9 cellular contexts compared by ENCODE assay signal in the genomic region with DNA sequence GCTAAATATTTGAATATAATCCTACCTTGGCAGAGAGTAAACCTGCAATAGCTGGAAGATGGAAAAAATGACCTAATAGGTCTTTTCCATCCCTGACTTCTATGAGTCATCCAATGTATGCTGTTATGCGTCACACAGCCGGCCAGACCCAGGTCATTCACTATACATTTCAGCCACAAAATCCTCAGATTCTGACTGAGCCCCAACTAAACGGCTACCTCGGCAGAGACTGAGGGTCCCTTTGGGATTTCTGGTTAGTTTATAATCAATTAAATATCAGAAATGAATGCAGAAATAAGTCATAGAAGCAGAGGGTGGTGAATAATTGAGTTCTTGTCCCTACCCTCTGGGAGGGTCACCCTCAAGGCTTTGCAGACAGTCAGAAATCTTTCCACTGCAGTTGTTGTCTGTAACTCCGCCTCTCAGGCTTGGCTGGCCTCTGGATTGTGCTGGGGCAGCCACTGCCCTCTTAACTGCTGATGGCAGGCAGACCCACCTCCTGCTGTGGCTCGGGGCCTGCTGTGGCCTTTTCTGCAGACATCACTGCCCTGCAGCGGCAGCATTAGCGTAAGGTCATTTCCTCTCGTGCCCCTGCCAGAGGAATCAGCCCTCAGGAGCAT.
A peak's percentile ranks its signal among the peaks of the same experiment; 100 is the strongest.
DNase-seq lines count a peak whose midpoint lies in the region; ATAC-seq, FAIRE-seq and TF ChIP-seq lines count a peak whose summit lies in the region.
"Had no signal": no experiment of that assay in that cellular context is flagged by ENCODE, and none has a peak within 500 bp of the region (broad histone marks: within the 10 kb centered on the region; RNA-seq: fewer than 3 reads in every experiment).

No MANE protein-coding gene starts in this region.

- POLR2A ChIA-PET in HEK293 (lab: Yijun Ruan, JAX) = interaction anchor here (1.0 kb wide), 1 partner anchor 121 kb away, joined by 3 read pairs; no protein-coding TSS in a partner anchor

- no peak overlapping the region for H3K27ac ChIP-seq in HEK293 (ENCODE audit: extremely low read depth, low read depth, low read length)

- in situ Hi-C loops in KBM-7 (cut with MboI; ENCODE audit: low pct_unique_long_range_greater_than_20kb, low sequenced_read_pairs) = no loop called here

- H3K4me3 ChIP-seq in HEK293 (ENCODE audit: low read depth, low read length) (no peak overlapping the region), fibroblast of pulmonary artery (replicated peaks; ENCODE audit: low read depth, low read length) (no peak overlapping the region), skeletal muscle cell (ENCODE audit: low read depth, low read length) (no peak overlapping the region)

- DNase-seq in RKO (ENCODE audit: low spot score) = peak; percentile 72
- peak; percentile 70 for DNase-seq in fibroblast of pulmonary artery (ENCODE audit: low read depth)
- DNase-seq in skeletal muscle cell (ENCODE audit: low read depth) = peak; percentile 83
- DNase-seq in GM19239 (ENCODE audit: insufficient read length, low spot score) = no peak
- DNase-seq in KBM-7 = no peak
- DNase-seq: NCI-H1105 treated with DMSO at 0.1 percent for 48 hours had no signal

- FAIRE-seq in GM19239 (lab: Jason Lieb, UNC) = no peak

- CTCF ChIA-PET in HEK293 (lab: Yijun Ruan, JAX) = interaction anchor here (0.6 to 0.7 kb wide), 2 partner anchors 326 to 1633 kb away, joined by 3 to 5 read pairs; no protein-coding TSS in a partner anchor

- no peaks in the 10 kb centered on the region; the same call in 1 of the 2 replicates for H3K4me1 ChIP-seq in HEK293 (ENCODE audit: control insufficient read depth, insufficient read depth, low read length)

- no peaks in the 10 kb centered on the region for H3K36me3 ChIP-seq in HEK293 (ENCODE audit: control insufficient read depth in 2 of 2, insufficient read depth in 1 of 2, low read length in 2 of 2)

- ATAC-seq in HG03045 (IDR thresholded peaks at IDR 0.05; ENCODE audit: unreplicated experiment) = no peak
- no peak for ATAC-seq in GM21717 (IDR thresholded peaks at IDR 0.05; ENCODE audit: unreplicated experiment)

- TF ChIP-seq CTCF in HEK293 (tag by site-specific recombination; IDR thresholded peaks at IDR 0.05) = no peak
- TF ChIP-seq CTCF in fibroblast of pulmonary artery (IDR thresholded peaks at IDR 0.05; ENCODE audit: low read length, missing control alignments) = no peak

- H3K9me3 ChIP-seq in HEK293 (ENCODE audit: control insufficient read depth, insufficient read depth, low read depth, low read length) = no peaks in the 10 kb centered on the region

TF ChIP-seq in HEK293, 187 proteins besides CTCF, POLR2A, EP300 and RAD21 (continues in another document):
- TF ChIP-seq, protein P1, sequence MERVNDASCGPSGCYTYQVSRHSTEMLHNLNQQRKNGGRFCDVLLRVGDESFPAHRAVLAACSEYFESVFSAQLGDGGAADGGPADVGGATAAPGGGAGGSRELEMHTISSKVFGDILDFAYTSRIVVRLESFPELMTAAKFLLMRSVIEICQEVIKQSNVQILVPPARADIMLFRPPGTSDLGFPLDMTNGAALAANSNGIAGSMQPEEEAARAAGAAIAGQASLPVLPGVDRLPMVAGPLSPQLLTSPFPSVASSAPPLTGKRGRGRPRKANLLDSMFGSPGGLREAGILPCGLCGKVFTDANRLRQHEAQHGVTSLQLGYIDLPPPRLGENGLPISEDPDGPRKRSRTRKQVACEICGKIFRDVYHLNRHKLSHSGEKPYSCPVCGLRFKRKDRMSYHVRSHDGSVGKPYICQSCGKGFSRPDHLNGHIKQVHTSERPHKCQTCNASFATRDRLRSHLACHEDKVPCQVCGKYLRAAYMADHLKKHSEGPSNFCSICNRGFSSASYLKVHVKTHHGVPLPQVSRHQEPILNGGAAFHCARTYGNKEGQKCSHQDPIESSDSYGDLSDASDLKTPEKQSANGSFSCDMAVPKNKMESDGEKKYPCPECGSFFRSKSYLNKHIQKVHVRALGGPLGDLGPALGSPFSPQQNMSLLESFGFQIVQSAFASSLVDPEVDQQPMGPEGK (tag by site-specific recombination; IDR thresholded peaks at IDR 0.05) = no peak
- TF ChIP-seq ZNF140 (tag by site-specific recombination; IDR thresholded peaks at IDR 0.05) (no peak), ZNF670 (tag by site-specific recombination; IDR thresholded peaks at IDR 0.05; ENCODE audit: low read depth) (no peak), EGR2 (tag by site-specific recombination; IDR thresholded peaks at IDR 0.05; ENCODE audit: low read depth) (no peak), ZSCAN30 (tag by site-specific recombination; IDR thresholded peaks at IDR 0.05) (no peak)
- TF ChIP-seq, protein P2, sequence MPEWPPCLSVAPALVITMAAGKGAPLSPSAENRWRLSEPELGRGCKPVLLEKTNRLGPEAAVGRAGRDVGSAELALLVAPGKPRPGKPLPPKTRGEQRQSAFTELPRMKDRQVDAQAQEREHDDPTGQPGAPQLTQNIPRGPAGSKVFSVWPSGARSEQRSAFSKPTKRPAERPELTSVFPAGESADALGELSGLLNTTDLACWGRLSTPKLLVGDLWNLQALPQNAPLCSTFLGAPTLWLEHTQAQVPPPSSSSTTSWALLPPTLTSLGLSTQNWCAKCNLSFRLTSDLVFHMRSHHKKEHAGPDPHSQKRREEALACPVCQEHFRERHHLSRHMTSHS (tag by site-specific recombination; IDR thresholded peaks at IDR 0.05) = no peak
- TF ChIP-seq, protein P3, sequence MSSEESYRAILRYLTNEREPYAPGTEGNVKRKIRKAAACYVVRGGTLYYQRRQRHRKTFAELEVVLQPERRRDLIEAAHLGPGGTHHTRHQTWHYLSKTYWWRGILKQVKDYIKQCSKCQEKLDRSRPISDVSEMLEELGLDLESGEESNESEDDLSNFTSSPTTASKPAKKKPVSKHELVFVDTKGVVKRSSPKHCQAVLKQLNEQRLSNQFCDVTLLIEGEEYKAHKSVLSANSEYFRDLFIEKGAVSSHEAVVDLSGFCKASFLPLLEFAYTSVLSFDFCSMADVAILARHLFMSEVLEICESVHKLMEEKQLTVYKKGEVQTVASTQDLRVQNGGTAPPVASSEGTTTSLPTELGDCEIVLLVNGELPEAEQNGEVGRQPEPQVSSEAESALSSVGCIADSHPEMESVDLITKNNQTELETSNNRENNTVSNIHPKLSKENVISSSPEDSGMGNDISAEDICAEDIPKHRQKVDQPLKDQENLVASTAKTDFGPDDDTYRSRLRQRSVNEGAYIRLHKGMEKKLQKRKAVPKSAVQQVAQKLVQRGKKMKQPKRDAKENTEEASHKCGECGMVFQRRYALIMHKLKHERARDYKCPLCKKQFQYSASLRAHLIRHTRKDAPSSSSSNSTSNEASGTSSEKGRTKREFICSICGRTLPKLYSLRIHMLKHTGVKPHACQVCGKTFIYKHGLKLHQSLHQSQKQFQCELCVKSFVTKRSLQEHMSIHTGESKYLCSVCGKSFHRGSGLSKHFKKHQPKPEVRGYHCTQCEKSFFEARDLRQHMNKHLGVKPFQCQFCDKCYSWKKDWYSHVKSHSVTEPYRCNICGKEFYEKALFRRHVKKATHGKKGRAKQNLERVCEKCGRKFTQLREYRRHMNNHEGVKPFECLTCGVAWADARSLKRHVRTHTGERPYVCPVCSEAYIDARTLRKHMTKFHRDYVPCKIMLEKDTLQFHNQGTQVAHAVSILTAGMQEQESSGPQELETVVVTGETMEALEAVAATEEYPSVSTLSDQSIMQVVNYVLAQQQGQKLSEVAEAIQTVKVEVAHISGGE (tag by site-specific recombination; conservative IDR thresholded peaks at IDR 0.05; ENCODE audit: low read depth) = no peak
- TF ChIP-seq, protein P4, sequence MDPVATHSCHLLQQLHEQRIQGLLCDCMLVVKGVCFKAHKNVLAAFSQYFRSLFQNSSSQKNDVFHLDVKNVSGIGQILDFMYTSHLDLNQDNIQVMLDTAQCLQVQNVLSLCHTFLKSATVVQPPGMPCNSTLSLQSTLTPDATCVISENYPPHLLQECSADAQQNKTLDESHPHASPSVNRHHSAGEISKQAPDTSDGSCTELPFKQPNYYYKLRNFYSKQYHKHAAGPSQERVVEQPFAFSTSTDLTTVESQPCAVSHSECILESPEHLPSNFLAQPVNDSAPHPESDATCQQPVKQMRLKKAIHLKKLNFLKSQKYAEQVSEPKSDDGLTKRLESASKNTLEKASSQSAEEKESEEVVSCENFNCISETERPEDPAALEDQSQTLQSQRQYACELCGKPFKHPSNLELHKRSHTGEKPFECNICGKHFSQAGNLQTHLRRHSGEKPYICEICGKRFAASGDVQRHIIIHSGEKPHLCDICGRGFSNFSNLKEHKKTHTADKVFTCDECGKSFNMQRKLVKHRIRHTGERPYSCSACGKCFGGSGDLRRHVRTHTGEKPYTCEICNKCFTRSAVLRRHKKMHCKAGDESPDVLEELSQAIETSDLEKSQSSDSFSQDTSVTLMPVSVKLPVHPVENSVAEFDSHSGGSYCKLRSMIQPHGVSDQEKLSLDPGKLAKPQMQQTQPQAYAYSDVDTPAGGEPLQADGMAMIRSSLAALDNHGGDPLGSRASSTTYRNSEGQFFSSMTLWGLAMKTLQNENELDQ (tag by site-specific recombination; IDR thresholded peaks at IDR 0.05; ENCODE audit: low read depth) = no peak
- TF ChIP-seq, protein P5, sequence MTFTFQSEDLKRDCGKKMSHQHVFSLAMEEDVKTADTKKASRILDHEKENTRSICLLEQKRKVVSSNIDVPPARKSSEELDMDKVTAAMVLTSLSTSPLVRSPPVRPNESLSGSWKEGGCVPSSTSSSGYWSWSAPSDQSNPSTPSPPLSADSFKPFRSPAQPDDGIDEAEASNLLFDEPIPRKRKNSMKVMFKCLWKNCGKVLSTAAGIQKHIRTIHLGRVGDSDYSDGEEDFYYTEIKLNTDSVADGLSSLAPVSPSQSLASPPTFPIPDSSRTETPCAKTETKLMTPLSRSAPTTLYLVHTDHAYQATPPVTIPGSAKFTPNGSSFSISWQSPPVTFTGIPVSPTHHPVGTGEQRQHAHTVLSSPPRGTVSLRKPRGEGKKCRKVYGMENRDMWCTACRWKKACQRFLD (tag by site-specific recombination; IDR thresholded peaks at IDR 0.05) = no peak
- TF ChIP-seq, protein P6, sequence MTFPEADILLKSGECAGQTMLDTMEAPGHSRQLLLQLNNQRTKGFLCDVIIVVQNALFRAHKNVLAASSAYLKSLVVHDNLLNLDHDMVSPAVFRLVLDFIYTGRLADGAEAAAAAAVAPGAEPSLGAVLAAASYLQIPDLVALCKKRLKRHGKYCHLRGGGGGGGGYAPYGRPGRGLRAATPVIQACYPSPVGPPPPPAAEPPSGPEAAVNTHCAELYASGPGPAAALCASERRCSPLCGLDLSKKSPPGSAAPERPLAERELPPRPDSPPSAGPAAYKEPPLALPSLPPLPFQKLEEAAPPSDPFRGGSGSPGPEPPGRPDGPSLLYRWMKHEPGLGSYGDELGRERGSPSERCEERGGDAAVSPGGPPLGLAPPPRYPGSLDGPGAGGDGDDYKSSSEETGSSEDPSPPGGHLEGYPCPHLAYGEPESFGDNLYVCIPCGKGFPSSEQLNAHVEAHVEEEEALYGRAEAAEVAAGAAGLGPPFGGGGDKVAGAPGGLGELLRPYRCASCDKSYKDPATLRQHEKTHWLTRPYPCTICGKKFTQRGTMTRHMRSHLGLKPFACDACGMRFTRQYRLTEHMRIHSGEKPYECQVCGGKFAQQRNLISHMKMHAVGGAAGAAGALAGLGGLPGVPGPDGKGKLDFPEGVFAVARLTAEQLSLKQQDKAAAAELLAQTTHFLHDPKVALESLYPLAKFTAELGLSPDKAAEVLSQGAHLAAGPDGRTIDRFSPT (tag by site-specific recombination; IDR thresholded peaks at IDR 0.05) = peak; percentile 69

Comparison
In these comparisons a context has a peak if more than half of its experiments do, and no peak if none do; other contexts are left out.
1. DNase-seq: peak in RKO (single experiment), fibroblast of pulmonary artery (single experiment) and skeletal muscle cell (single experiment); none in GM19239 (single experiment) and KBM-7 (single experiment).